Comparison of ENCODE assay signal across 1 cellular context in genomic region chr1:15712158-15712557, GRCh38.
TF ChIP-seq lines count a peak whose summit lies in the region.

No MANE protein-coding gene starts in this region.

TF ChIP-seq in K562, 482 proteins besides CTCF, POLR2A, EP300 and RAD21:
- TF ChIP-seq ZNF778 (CRISPR knock-in tag; IDR thresholded peaks at IDR 0.05) (no peak), ZFP36 (IDR thresholded peaks at IDR 0.05; ENCODE audit: low read depth, low read length, partially characterized antibody) (no peak), KAT2B (IDR thresholded peaks at IDR 0.05; ENCODE audit: low read depth, low read length) (no peak), ZNF511 (CRISPR knock-in tag; IDR thresholded peaks at IDR 0.05) (no peak), PCBP2 (IDR thresholded peaks at IDR 0.05; ENCODE audit: low read depth, low read length, poor library complexity, severe bottlenecking) (no peak), RERE (CRISPR knock-in tag; IDR thresholded peaks at IDR 0.05; ENCODE audit: borderline replicate concordance) (no peak), CREB3 (tag; conservative IDR thresholded peaks at IDR 0.05; ENCODE audit: low read depth) (no peak), KDM4B (IDR thresholded peaks at IDR 0.05; ENCODE audit: borderline replicate concordance in 2 of 2, low read depth in 1 of 2) (no peak), ZFP1 (CRISPR knock-in tag; IDR thresholded peaks at IDR 0.05) (no peak), ATF6 (CRISPR knock-in tag; IDR thresholded peaks at IDR 0.05) (no peak), ZNF431 (CRISPR knock-in tag; IDR thresholded peaks at IDR 0.05) (no peak), CHD1 (IDR thresholded peaks at IDR 0.05; ENCODE audit: low read length) (no peak), HOXB6 (CRISPR knock-in tag; IDR thresholded peaks at IDR 0.05; ENCODE audit: borderline replicate concordance) (no peak), NR1H2 (CRISPR knock-in tag; IDR thresholded peaks at IDR 0.05) (no peak)
